Comparison of ENCODE assay signal across 20 cellular contexts in the genomic region with DNA sequence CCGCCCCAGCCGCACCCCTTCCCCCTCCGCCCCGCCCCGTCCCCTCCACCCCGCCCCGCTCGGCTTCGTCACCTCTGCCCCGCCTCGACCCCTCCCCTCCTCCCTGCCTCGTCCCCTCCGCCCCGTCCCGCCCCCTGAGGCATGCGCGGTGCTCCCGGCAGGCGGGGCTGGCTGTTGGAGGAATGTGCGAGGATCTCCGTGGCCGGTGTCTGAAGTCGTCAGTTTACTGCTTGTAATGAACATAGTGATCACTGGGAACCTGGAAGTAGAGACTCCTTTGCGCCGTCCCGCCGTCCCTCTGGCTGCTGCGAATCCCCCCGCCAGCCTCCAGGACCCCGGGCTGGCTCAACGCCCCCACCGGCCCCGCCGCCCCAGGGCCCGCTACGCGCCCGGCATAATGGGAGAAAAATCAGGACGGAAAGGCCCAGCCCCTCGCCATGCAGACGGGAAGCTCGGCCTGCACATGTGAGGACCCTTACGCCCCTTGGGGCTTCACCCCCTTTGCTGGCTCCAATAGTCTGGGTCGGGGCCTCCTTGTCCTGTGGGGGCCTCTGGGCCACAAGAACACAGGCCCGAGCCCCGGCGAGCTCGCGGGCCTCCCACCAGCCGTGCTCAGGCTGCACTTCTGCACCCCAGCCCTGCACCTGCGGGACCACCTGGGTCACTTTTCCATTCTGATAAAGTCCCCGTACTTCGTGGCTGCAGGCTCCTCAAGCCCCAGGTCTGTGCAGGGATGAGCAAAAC.
"Had no signal": no experiment of that assay in that cellular context is flagged by ENCODE, and none has a peak within 500 bp of the region (broad histone marks: within the 10 kb centered on the region; RNA-seq: fewer than 3 reads in every experiment).

No MANE protein-coding gene starts in this region.

- H3K4me1 ChIP-seq: breast epithelium, gastrocnemius medialis, lower lobe of right lung, parathyroid adenoma, right lobe of liver, suprapubic skin had no signal

- ATAC-seq: activated T-cell treated with anti-CD3 and anti-CD28 coated beads, Interleukin-2, amount 50 U/mL, for 72 hours; gastrocnemius medialis; lower lobe of right lung; natural killer cell; right lobe of liver; stimulated activated naive CD8-positive, alpha-beta T cell treated with anti-CD3 and anti-CD28 coated beads, Interleukin-15, amount 100 ng/mL, for 72 hours had no signal

- H3K27me3 ChIP-seq: breast epithelium, gastrocnemius medialis, right lobe of liver, suprapubic skin had no signal

- H3K36me3 ChIP-seq: breast epithelium, gastrocnemius medialis, lower lobe of right lung, right lobe of liver, suprapubic skin had no signal

- H3K4me3 ChIP-seq: breast epithelium, coronary artery, gastrocnemius medialis, lower lobe of right lung, right lobe of liver, suprapubic skin had no signal

- H3K9me3 ChIP-seq: gastrocnemius medialis, lower lobe of right lung, right lobe of liver had no signal

- DNase-seq: activated CD4-positive, alpha-beta T cell treated with anti-CD3 and anti-CD28 coated beads, Interleukin-2, amount 50 U/mL, for 1 hour; activated CD4-positive, CD25-positive, alpha-beta regulatory T cell treated with anti-CD3 and anti-CD28 coated beads, Interleukin-2, amount 50 U/mL, for 72 hours; activated CD8-positive, alpha-beta memory T cell treated with anti-CD3 and anti-CD28 coated beads for 24 hours; activated CD8-positive, alpha-beta memory T cell treated with anti-CD3 and anti-CD28 coated beads, Interleukin-2, amount 50 U/mL, for 48 hours; activated effector memory CD4-positive, alpha-beta T cell treated with anti-CD3 and anti-CD28 coated beads, Interleukin-2, amount 50 U/mL, for 16 hours; activated naive CD4-positive, alpha-beta T cell treated with anti-CD3 and anti-CD28 coated beads, Interleukin-2, amount 50 U/mL, for 16 hours; activated T-cell treated with anti-CD3 and anti-CD28 coated beads, Interleukin-2, amount 50 U/mL, for 72 hours; gastrocnemius medialis; head of caudate nucleus; lower lobe of right lung; natural killer cell; right lobe of liver; small intestine; stimulated activated CD4-positive, alpha-beta T cell treated with anti-CD3 and anti-CD28 coated beads, Interleukin-15, amount 100 ng/mL, for 24 hours; stimulated activated CD4-positive, alpha-beta T cell treated with anti-CD3 and anti-CD28 coated beads, Interleukin-2, amount 100 ng/mL, for 48 hours; stimulated activated naive CD8-positive, alpha-beta T cell treated with anti-CD3 and anti-CD28 coated beads, Interleukin-15, amount 100 ng/mL, for 72 hours had no signal
